Comparison of ENCODE assay signal across 15 cellular contexts in the genomic region with DNA sequence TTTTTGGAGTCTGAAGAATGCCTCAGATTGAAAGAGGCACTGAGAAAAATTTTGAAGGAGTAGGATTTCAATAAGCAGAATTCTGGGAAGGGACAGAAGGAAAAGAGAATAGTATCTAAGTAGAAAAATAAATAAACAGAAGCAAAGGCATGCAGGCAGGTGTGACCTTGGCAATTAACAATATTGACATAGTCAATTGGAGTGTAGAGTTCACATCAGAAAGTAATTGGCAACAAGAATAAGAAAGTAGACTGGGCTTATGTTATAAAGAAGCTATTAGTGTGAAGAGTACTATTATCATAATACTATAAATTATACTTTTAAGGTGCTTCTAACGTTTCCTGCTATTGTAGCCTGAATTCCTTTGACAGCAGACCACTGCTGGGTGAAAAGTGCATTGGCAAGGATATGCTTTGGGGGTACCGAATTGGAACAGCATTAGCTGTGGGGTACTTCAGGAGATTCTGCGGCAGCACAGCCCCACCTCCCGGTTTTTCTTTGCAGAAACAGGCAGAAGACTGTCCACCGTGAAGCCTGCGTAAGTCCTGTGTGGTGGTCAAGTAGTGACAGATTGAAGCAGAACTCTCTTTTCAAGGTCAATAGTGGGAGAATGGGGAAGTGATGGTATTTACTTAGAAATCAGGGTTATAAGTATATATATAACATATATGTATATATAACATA.
"Had no signal": no experiment of that assay in that cellular context is flagged by ENCODE, and none has a peak within 500 bp of the region (broad histone marks: within the 10 kb centered on the region; RNA-seq: fewer than 3 reads in every experiment).

No MANE protein-coding gene starts in this region.

- DNase-seq: activated CD4-positive, alpha-beta T cell treated with anti-CD3 and anti-CD28 coated beads for 48 hours; activated naive CD4-positive, alpha-beta T cell; aorta; effector CD8-positive, alpha-beta T cell; immature natural killer cell; naive thymus-derived CD4-positive, alpha-beta T cell; posterior cingulate gyrus; right cardiac atrium; T-cell; T1000; WERI-Rb-1 had no signal

- H3K4me2 ChIP-seq: smooth muscle cell had no signal

- H3K27ac ChIP-seq: coronary artery, neutrophil, tibial nerve, WERI-Rb-1 had no signal

- H3K27me3 ChIP-seq: neutrophil, tibial nerve had no signal

- H3K36me3 ChIP-seq: neutrophil, tibial nerve, WERI-Rb-1 had no signal

- H3K4me3 ChIP-seq: coronary artery, smooth muscle cell, tibial nerve had no signal

- H3K9me3 ChIP-seq: neutrophil, tibial nerve had no signal
